Comparison of ENCODE assay signal across 13 cellular contexts in genomic region chr3:30456263-30456662, GRCh38.
"Had no signal": no experiment of that assay in that cellular context is flagged by ENCODE, and none has a peak within 500 bp of the region (broad histone marks: within the 10 kb centered on the region; RNA-seq: fewer than 3 reads in every experiment).

No MANE protein-coding gene starts in this region.

- H3K4me3 ChIP-seq: dorsolateral prefrontal cortex, SK-N-MC had no signal

- H3K36me3 Mint-ChIP-seq: type B pancreatic cell had no signal

- H3K27ac ChIP-seq: dorsolateral prefrontal cortex, foreskin keratinocyte, SK-N-MC had no signal

- H3K27me3 Mint-ChIP-seq: activated CD4-positive, alpha-beta T cell treated with anti-CD3 and anti-CD28 coated beads, Interleukin-2, amount 10 ng/mL, durations not matched to agents 7 days and 5 days; activated naive CD4-positive, alpha-beta T cell treated with anti-CD3 and anti-CD28 coated beads, Interleukin-2, amount 50 U/mL, for 24 hours; type B pancreatic cell had no signal

- H3K4me3 Mint-ChIP-seq: activated CD4-positive, alpha-beta T cell treated with anti-CD3 and anti-CD28 coated beads, Interleukin-2, amount 10 ng/mL, durations not matched to agents 7 days and 5 days; activated naive CD4-positive, alpha-beta T cell treated with anti-CD3 and anti-CD28 coated beads, Interleukin-2, amount 50 U/mL, for 24 hours; neural crest cell; type B pancreatic cell had no signal

- H3K4me1 ChIP-seq: foreskin keratinocyte had no signal

- H3K27ac Mint-ChIP-seq: activated CD4-positive, alpha-beta T cell treated with anti-CD3 and anti-CD28 coated beads, Interleukin-2, amount 10 ng/mL, durations not matched to agents 7 days and 5 days; activated naive CD4-positive, alpha-beta T cell treated with anti-CD3 and anti-CD28 coated beads, Interleukin-2, amount 50 U/mL, for 24 hours; activated T-helper 2 cell treated with anti-CD3 and anti-CD28 coated beads, Interferon-gamma antibody, Interleukin-2, Interleukin-4, amounts not matched to agents 10 μg/mL and 5 μg/mL and 100 μg/mL, durations not matched to agents 14 hours and 24 hours and 36 hours; type B pancreatic cell had no signal

- H3K4me1 Mint-ChIP-seq: activated CD4-positive, alpha-beta T cell treated with anti-CD3 and anti-CD28 coated beads, Interleukin-2, amount 10 ng/mL, durations not matched to agents 7 days and 5 days; neural crest cell had no signal

- H3K27me3 ChIP-seq: dorsolateral prefrontal cortex, foreskin keratinocyte had no signal

- ATAC-seq: foreskin keratinocyte had no signal

- DNase-seq: activated CD4-positive, alpha-beta T cell treated with anti-CD3 and anti-CD28 coated beads, Interleukin-2, amount 10 ng/mL, durations not matched to agents 7 days and 5 days; activated CD4-positive, CD25-positive, alpha-beta regulatory T cell; activated CD8-positive, alpha-beta memory T cell treated with anti-CD3 and anti-CD28 coated beads for 24 hours; anterior cingulate cortex; dorsolateral prefrontal cortex; foreskin keratinocyte; mesendoderm; T-helper 1 cell had no signal
